In the genomic region with DNA sequence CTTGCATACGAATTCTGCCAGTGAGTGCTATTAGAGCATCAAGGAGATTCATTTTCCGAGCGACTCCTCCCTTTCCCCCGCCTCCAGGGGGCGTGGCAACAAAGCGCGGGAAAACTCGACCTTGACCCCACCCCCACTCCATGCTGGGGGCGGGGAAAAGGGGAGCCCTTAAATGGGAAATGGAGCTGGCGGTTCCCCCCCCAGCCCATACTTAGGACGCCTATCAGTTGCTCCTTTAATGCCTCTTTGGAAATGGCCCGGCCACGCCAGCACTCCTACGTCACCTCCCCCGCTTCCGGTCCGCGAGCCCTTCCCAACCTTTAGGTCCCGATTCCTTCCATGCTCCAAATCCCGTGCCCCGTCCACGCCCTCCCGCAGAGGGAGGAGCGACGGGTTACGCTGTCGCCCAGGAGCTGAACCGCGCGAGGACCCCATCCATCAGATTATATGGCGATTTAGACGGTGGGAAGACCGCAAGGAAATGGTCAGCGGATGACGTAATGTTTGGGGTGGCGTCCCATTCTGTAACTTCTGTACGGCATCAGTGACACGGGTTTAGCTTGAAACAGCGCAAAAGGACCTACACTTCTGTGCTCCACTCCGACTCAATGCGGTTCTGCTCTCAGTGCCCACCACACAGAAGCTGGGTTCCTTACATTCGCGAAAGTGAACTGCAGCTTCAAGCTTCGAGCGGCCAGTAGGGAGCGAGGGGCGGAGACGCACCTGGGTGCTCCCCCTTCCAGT, we compare ENCODE assay signal across 1 cellular context.
TF ChIP-seq lines count a peak whose summit lies in the region.

No MANE protein-coding gene starts in this region.

TF ChIP-seq in K562, 482 proteins besides CTCF, POLR2A, EP300 and RAD21 (continued from another document and continues in another):
- TF ChIP-seq ZC3H4 (CRISPR knock-in tag; IDR thresholded peaks at IDR 0.05; ENCODE audit: borderline replicate concordance) (peak; percentile 98; the same call in 1 of the 2 replicates), MYC (IDR thresholded peaks at IDR 0.05; ENCODE audit: low read depth, low read length) (peak; percentile 83), MYC (CRISPR knock-in tag; IDR thresholded peaks at IDR 0.05; ENCODE audit: borderline replicate concordance, low read depth) (peak; percentile 85), TAF1 (IDR thresholded peaks at IDR 0.05; ENCODE audit: control insufficient read depth, extremely low read depth, insufficient read depth, low read length, severe bottlenecking) (peak; percentile 18), ZNF583 (CRISPR knock-in tag; IDR thresholded peaks at IDR 0.05) (0 out of 2 replicates have a peak, but pooled peaks have one; percentile 16), POLR2B (IDR thresholded peaks at IDR 0.05; ENCODE audit: low read depth, partially characterized antibody) (peak; percentile 93), ZNF124 (CRISPR knock-in tag; IDR thresholded peaks at IDR 0.05) (no peak), CTBP1 (IDR thresholded peaks at IDR 0.05; ENCODE audit: borderline replicate concordance) (peak; percentile 62), SMARCE1 (IDR thresholded peaks at IDR 0.05) (peak; percentile 62; the same call in 1 of the 2 replicates), NCOR1 (IDR thresholded peaks at IDR 0.05) (peak; percentile 33; the same call in 1 of the 2 replicates), SP1 (CRISPR knock-in tag; IDR thresholded peaks at IDR 0.05) (peak; percentile 97), GABPA (tag; conservative IDR thresholded peaks at IDR 0.05; ENCODE audit: low read depth) (peak; percentile 91), SMAD4 (CRISPR knock-in tag; conservative IDR thresholded peaks at IDR 0.05) (0 out of 2 replicates have a peak, but pooled peaks have one; percentile 3), ARID4B (CRISPR knock-in tag; IDR thresholded peaks at IDR 0.05) (peak; percentile 89), MGA (IDR thresholded peaks at IDR 0.05) (peak; percentile 92), ZNF12 (CRISPR knock-in tag; IDR thresholded peaks at IDR 0.05) (no peak; the same call in 1 of the 2 replicates)
- TF ChIP-seq, protein P1, sequence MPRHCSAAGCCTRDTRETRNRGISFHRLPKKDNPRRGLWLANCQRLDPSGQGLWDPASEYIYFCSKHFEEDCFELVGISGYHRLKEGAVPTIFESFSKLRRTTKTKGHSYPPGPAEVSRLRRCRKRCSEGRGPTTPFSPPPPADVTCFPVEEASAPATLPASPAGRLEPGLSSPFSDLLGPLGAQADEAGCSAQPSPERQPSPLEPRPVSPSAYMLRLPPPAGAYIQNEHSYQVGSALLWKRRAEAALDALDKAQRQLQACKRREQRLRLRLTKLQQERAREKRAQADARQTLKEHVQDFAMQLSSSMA (CRISPR knock-in tag; IDR thresholded peaks at IDR 0.05): no peak
- TF ChIP-seq, protein P2, sequence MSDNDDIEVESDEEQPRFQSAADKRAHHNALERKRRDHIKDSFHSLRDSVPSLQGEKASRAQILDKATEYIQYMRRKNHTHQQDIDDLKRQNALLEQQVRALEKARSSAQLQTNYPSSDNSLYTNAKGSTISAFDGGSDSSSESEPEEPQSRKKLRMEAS (CRISPR knock-in tag; IDR thresholded peaks at IDR 0.05): peak; percentile 87
- TF ChIP-seq, protein P3, sequence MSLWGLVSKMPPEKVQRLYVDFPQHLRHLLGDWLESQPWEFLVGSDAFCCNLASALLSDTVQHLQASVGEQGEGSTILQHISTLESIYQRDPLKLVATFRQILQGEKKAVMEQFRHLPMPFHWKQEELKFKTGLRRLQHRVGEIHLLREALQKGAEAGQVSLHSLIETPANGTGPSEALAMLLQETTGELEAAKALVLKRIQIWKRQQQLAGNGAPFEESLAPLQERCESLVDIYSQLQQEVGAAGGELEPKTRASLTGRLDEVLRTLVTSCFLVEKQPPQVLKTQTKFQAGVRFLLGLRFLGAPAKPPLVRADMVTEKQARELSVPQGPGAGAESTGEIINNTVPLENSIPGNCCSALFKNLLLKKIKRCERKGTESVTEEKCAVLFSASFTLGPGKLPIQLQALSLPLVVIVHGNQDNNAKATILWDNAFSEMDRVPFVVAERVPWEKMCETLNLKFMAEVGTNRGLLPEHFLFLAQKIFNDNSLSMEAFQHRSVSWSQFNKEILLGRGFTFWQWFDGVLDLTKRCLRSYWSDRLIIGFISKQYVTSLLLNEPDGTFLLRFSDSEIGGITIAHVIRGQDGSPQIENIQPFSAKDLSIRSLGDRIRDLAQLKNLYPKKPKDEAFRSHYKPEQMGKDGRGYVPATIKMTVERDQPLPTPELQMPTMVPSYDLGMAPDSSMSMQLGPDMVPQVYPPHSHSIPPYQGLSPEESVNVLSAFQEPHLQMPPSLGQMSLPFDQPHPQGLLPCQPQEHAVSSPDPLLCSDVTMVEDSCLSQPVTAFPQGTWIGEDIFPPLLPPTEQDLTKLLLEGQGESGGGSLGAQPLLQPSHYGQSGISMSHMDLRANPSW (CRISPR knock-in tag; IDR thresholded peaks at IDR 0.05): peak; percentile 96
- TF ChIP-seq, protein P4, sequence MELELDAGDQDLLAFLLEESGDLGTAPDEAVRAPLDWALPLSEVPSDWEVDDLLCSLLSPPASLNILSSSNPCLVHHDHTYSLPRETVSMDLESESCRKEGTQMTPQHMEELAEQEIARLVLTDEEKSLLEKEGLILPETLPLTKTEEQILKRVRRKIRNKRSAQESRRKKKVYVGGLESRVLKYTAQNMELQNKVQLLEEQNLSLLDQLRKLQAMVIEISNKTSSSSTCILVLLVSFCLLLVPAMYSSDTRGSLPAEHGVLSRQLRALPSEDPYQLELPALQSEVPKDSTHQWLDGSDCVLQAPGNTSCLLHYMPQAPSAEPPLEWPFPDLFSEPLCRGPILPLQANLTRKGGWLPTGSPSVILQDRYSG (tag; conservative IDR thresholded peaks at IDR 0.05; ENCODE audit: low read depth): no peak
- TF ChIP-seq, protein P5, sequence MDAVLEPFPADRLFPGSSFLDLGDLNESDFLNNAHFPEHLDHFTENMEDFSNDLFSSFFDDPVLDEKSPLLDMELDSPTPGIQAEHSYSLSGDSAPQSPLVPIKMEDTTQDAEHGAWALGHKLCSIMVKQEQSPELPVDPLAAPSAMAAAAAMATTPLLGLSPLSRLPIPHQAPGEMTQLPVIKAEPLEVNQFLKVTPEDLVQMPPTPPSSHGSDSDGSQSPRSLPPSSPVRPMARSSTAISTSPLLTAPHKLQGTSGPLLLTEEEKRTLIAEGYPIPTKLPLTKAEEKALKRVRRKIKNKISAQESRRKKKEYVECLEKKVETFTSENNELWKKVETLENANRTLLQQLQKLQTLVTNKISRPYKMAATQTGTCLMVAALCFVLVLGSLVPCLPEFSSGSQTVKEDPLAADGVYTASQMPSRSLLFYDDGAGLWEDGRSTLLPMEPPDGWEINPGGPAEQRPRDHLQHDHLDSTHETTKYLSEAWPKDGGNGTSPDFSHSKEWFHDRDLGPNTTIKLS (IDR thresholded peaks at IDR 0.05; ENCODE audit: borderline replicate concordance, low read depth): peak; percentile 98
